Comparison of ENCODE assay signal across 1 cellular context in genomic region chr3:11629716-11630115, GRCh38.
TF ChIP-seq lines count a peak whose summit lies in the region.

No MANE protein-coding gene starts in this region.

TF ChIP-seq in SK-N-SH treated with all-trans-retinoic acid at 6 μM for 48 hours, 23 proteins besides CTCF, POLR2A, EP300 and RAD21:
- TF ChIP-seq CSRNP3 (CRISPR knock-in tag; IDR thresholded peaks at IDR 0.05) (no peak), OSR1 (CRISPR knock-in tag; IDR thresholded peaks at IDR 0.05) (no peak), RARB (CRISPR knock-in tag; IDR thresholded peaks at IDR 0.05) (no peak), BACH2 (CRISPR knock-in tag; IDR thresholded peaks at IDR 0.05; ENCODE audit: borderline replicate concordance) (no peak), ESRRG (CRISPR knock-in tag; IDR thresholded peaks at IDR 0.05) (no peak), ZNF70 (CRISPR knock-in tag; IDR thresholded peaks at IDR 0.05) (no peak), ARNTL (CRISPR knock-in tag; IDR thresholded peaks at IDR 0.05; ENCODE audit: borderline replicate concordance, low read depth) (no peak), GLIS3 (CRISPR knock-in tag; IDR thresholded peaks at IDR 0.05) (no peak), ISL1 (CRISPR knock-in tag; IDR thresholded peaks at IDR 0.05) (no peak; the same call in 1 of the 2 replicates), CREB5 (CRISPR knock-in tag; IDR thresholded peaks at IDR 0.05; ENCODE audit: low read depth) (no peak), ZNF8 (CRISPR knock-in tag; IDR thresholded peaks at IDR 0.05) (no peak), PATZ1 (CRISPR knock-in tag; IDR thresholded peaks at IDR 0.05; ENCODE audit: borderline replicate concordance) (no peak), TCF4 (CRISPR knock-in tag; IDR thresholded peaks at IDR 0.05; ENCODE audit: borderline replicate concordance) (no peak), CSDC2 (CRISPR knock-in tag; IDR thresholded peaks at IDR 0.05) (no peak), SNAI2 (CRISPR knock-in tag; IDR thresholded peaks at IDR 0.05) (no peak)
TF ChIP-seq in SK-N-SH treated with all-trans-retinoic acid at 6 μM for 48 hours: peak in this region for 0.
